In genomic region chr22:50140615-50141014, GRCh38 we compare ENCODE assay signal across 1 cellular context.
TF ChIP-seq lines count a peak whose summit lies in the region.

No MANE protein-coding gene starts in this region.

TF ChIP-seq in H1, 55 proteins besides CTCF, POLR2A, EP300 and RAD21:
- TF ChIP-seq EGR1 (IDR thresholded peaks at IDR 0.05; ENCODE audit: borderline replicate concordance, low read depth, low read length) (no peak), CTBP2 (IDR thresholded peaks at IDR 0.05; ENCODE audit: borderline replicate concordance, insufficient read depth, insufficient read length, low read length) (no peak), TAF1 (IDR thresholded peaks at IDR 0.05; ENCODE audit: low read depth, low read length) (no peak), CBX8 (IDR thresholded peaks at IDR 0.05; ENCODE audit: borderline replicate concordance, low read depth, low read length) (no peak), MAX (IDR thresholded peaks at IDR 0.05) (no peak), NRF1 (IDR thresholded peaks at IDR 0.05; ENCODE audit: low read depth, low read length) (no peak), CEBPB (IDR thresholded peaks at IDR 0.05; ENCODE audit: low read depth, low read length) (peak; percentile 68; the same call in 1 of the 2 replicates), TCF12 (IDR thresholded peaks at IDR 0.05; ENCODE audit: low read depth, low read length) (no peak)
